In genomic region chr2:28662044-28662443, GRCh38 we compare ENCODE assay signal across 13 cellular contexts.
A peak's percentile ranks its signal among the peaks of the same experiment; 100 is the strongest.
DNase-seq lines count a peak whose midpoint lies in the region; ATAC-seq and TF ChIP-seq lines count a peak whose summit lies in the region.
"Had no signal": no experiment of that assay in that cellular context is flagged by ENCODE, and none has a peak within 500 bp of the region (broad histone marks: within the 10 kb centered on the region; RNA-seq: fewer than 3 reads in every experiment).

No MANE protein-coding gene starts in this region.

- DNase-seq in HuH-7 (ENCODE audit: low spot score) (peak; percentile 30), breast epithelium (ENCODE audit: low spot score in 2 of 2) (no peak), mesenchymal stem cell (peak; percentile 10), thoracic aorta (ENCODE audit: low spot score) (no peak), progenitor cell of endocrine pancreas (ENCODE audit: low spot score, unreplicated experiment) (no peak), C1 segment of cervical spinal cord (lab: John Stamatoyannopoulos, UW) (no peak)
- DNase-seq in activated effector memory CD4-positive, alpha-beta T cell treated with Interleukin-2 at 50 U/mL for 16 hours, result no peak
- DNase-seq in T-helper 2 cell treated with Interferon-gamma antibody and Interleukin-4, amounts not matched to agents 5 μg/mL and 100 μg/mL, for 36 hours (ENCODE audit: low spot score), result no peak
- DNase-seq: activated CD8-positive, alpha-beta T cell treated with anti-CD3 and anti-CD28 coated beads for 36 hours; endodermal cell; NCI-H524 treated with DMSO at 0.1 percent for 48 hours had no signal

- H3K9me3 ChIP-seq in breast epithelium, result no peaks in the 10 kb centered on the region
- no peaks in the 10 kb centered on the region for H3K9me3 ChIP-seq in mesenchymal stem cell (ENCODE audit: control insufficient read depth, low read length)
- no peaks in the 10 kb centered on the region for H3K9me3 ChIP-seq in thoracic aorta
- H3K9me3 ChIP-seq: neutrophil had no signal

- no peaks in the 10 kb centered on the region for H3K9me3 Mint-ChIP-seq in progenitor cell of endocrine pancreas (ENCODE audit: low read depth)
- H3K9me3 Mint-ChIP-seq in T-helper 2 cell treated with Interferon-gamma antibody and Interleukin-4, amounts not matched to agents 5 μg/mL and 100 μg/mL, for 36 hours, result peaks cover under 1% of the 10 kb centered on the region

- H2AFZ ChIP-seq in mesenchymal stem cell (ENCODE audit: low read depth, low read length), result no peak overlapping the region

- no peak overlapping the region for H3K9ac ChIP-seq in mesenchymal stem cell (ENCODE audit: low read length)

- H2BK120ac ChIP-seq in mesenchymal stem cell (ENCODE audit: low read depth, low read length), result peak overlapping the region; percentile 77

- no peak overlapping the region for H3K27ac Mint-ChIP-seq in progenitor cell of endocrine pancreas
- H3K27ac Mint-ChIP-seq in T-helper 2 cell treated with Interferon-gamma antibody and Interleukin-4, amounts not matched to agents 5 μg/mL and 100 μg/mL, for 36 hours, result no peak overlapping the region
- H3K27ac Mint-ChIP-seq: activated CD8-positive, alpha-beta T cell treated with anti-CD3 and anti-CD28 coated beads for 36 hours; activated naive CD8-positive, alpha-beta T cell; endodermal cell had no signal

- H2BK12ac ChIP-seq in mesenchymal stem cell (ENCODE audit: low read length in 2 of 2), result peak overlapping the region; percentile 40 to 49

- no peak for TF ChIP-seq POLR2A in breast epithelium (IDR thresholded peaks at IDR 0.05)

- H3K4me2 ChIP-seq in mesenchymal stem cell (ENCODE audit: low read length, poor library complexity, severe bottlenecking), result no peak overlapping the region

- H3K4me3 ChIP-seq in breast epithelium, result no peak overlapping the region
- no peak overlapping the region for H3K4me3 ChIP-seq in mesenchymal stem cell (ENCODE audit: insufficient read depth in 1 of 2, low read depth in 1 of 2, low read length in 2 of 2)
- H3K4me3 ChIP-seq in thoracic aorta, result peak overlapping the region; percentile 50

- H3K36me3 Mint-ChIP-seq in progenitor cell of endocrine pancreas (ENCODE audit: insufficient read depth), result no peaks in the 10 kb centered on the region
- H3K36me3 Mint-ChIP-seq in T-helper 2 cell treated with Interferon-gamma antibody and Interleukin-4, amounts not matched to agents 5 μg/mL and 100 μg/mL, for 36 hours (ENCODE audit: low read depth), result no peaks in the 10 kb centered on the region
- H3K36me3 Mint-ChIP-seq: activated naive CD8-positive, alpha-beta T cell had no signal

- peak overlapping the region; percentile 25 to 87 for H3K18ac ChIP-seq in mesenchymal stem cell (ENCODE audit: low read depth in 1 of 2, low read length in 2 of 2)

- H4K8ac ChIP-seq in mesenchymal stem cell (ENCODE audit: low read length), result peak overlapping the region; percentile 52

- no peak overlapping the region for H2BK5ac ChIP-seq in mesenchymal stem cell (ENCODE audit: low read depth, low read length, poor library complexity, severe bottlenecking)

- peak overlapping the region; percentile 64 for H4K91ac ChIP-seq in mesenchymal stem cell (ENCODE audit: low read length)

- intact Hi-C loops in breast epithelium (cut with DNase I; ENCODE audit: low total_unique reads), result no loop called here

- H3K79me1 ChIP-seq in mesenchymal stem cell (replicated peaks; ENCODE audit: low read length, poor library complexity, severe bottlenecking), result no peaks in the 10 kb centered on the region

- no peak overlapping the region for H3K4me3 Mint-ChIP-seq in progenitor cell of endocrine pancreas (ENCODE audit: low read depth)
- no peak overlapping the region for H3K4me3 Mint-ChIP-seq in T-helper 2 cell treated with Interferon-gamma antibody and Interleukin-4, amounts not matched to agents 5 μg/mL and 100 μg/mL, for 36 hours
- H3K4me3 Mint-ChIP-seq: activated CD8-positive, alpha-beta T cell treated with anti-CD3 and anti-CD28 coated beads for 36 hours; activated naive CD8-positive, alpha-beta T cell; endodermal cell had no signal

- peaks cover 19% of the 10 kb centered on the region for H3K4me1 Mint-ChIP-seq in progenitor cell of endocrine pancreas (ENCODE audit: low read depth)
- H3K4me1 Mint-ChIP-seq in T-helper 2 cell treated with Interferon-gamma antibody and Interleukin-4, amounts not matched to agents 5 μg/mL and 100 μg/mL, for 36 hours (ENCODE audit: low read depth), result peaks cover 6% of the 10 kb centered on the region
- H3K4me1 Mint-ChIP-seq: endodermal cell had no signal

- no peaks in the 10 kb centered on the region for H3K27me3 Mint-ChIP-seq in progenitor cell of endocrine pancreas
- no peaks in the 10 kb centered on the region for H3K27me3 Mint-ChIP-seq in T-helper 2 cell treated with Interferon-gamma antibody and Interleukin-4, amounts not matched to agents 5 μg/mL and 100 μg/mL, for 36 hours (ENCODE audit: low read depth)
- H3K27me3 Mint-ChIP-seq: activated CD8-positive, alpha-beta T cell treated with anti-CD3 and anti-CD28 coated beads for 36 hours; activated naive CD8-positive, alpha-beta T cell had no signal

- H3K4me1 ChIP-seq in breast epithelium (peaks cover 0 to 19% of the 10 kb centered on the region in 2 donors), mesenchymal stem cell (ENCODE audit: control insufficient read depth, insufficient read depth, low read depth, low read length) (peaks cover 26% of the 10 kb centered on the region), thoracic aorta (ENCODE audit: control insufficient read depth in 1 of 2, low read depth in 2 of 2) (peaks cover 27 to 82% of the 10 kb centered on the region in 2 donors)

- H3K27me3 ChIP-seq in breast epithelium, result no peaks in the 10 kb centered on the region
- H3K27me3 ChIP-seq in mesenchymal stem cell (ENCODE audit: control insufficient read depth in 1 of 2, insufficient read depth in 1 of 2, low read length in 2 of 2), result no peaks in the 10 kb centered on the region
- H3K27me3 ChIP-seq in thoracic aorta (replicated peaks; ENCODE audit: insufficient read depth), result no peaks in the 10 kb centered on the region
- H3K27me3 ChIP-seq: neutrophil had no signal

- 100% methylated on average over 1 of the region's 1 CpG for WGBS in mesenchymal stem cell

- H3K4ac ChIP-seq in mesenchymal stem cell (ENCODE audit: low read depth in 1 of 2, low read length in 2 of 2), result peak overlapping the region; percentile 69 to 92

- no peak overlapping the region for H3K14ac ChIP-seq in mesenchymal stem cell (ENCODE audit: low read length in 2 of 2)

- ATAC-seq in thoracic aorta (ENCODE audit: insufficient number of reproducible peaks, low FRiP score, low read depth), result no peak
- ATAC-seq: activated CD8-positive, alpha-beta T cell treated with anti-CD3 and anti-CD28 coated beads for 36 hours had no signal

- H2AK5ac ChIP-seq in mesenchymal stem cell (ENCODE audit: low read length, severe bottlenecking), result peak overlapping the region; percentile 67

- H3K23ac ChIP-seq in mesenchymal stem cell (ENCODE audit: low read length in 2 of 2), result no peak overlapping the region

- TF ChIP-seq CTCF in breast epithelium (IDR thresholded peaks at IDR 0.05) (no peak), thoracic aorta (IDR thresholded peaks at IDR 0.05) (no peak), progenitor cell of endocrine pancreas (IDR thresholded peaks at IDR 0.05; ENCODE audit: unreplicated experiment) (no peak)

- H3K36me3 ChIP-seq in breast epithelium (no peaks in the 10 kb centered on the region), mesenchymal stem cell (ENCODE audit: control insufficient read depth in 1 of 2, insufficient read depth in 2 of 2, low read depth in 1 of 2, low read length in 2 of 2) (no peaks in the 10 kb centered on the region), thoracic aorta (no peaks in the 10 kb centered on the region)
- H3K36me3 ChIP-seq: neutrophil had no signal

- H2BK15ac ChIP-seq in mesenchymal stem cell (ENCODE audit: low read depth, poor library complexity, severe bottlenecking), result no peak overlapping the region

- peak overlapping the region; percentile 64 to 71 for H3K27ac ChIP-seq in breast epithelium
- peak overlapping the region; percentile 82 for H3K27ac ChIP-seq in mesenchymal stem cell (ENCODE audit: low read length, poor library complexity, severe bottlenecking)
- H3K27ac ChIP-seq in thoracic aorta, result peak overlapping the region; percentile 94 to 96
- H3K27ac ChIP-seq: neutrophil had no signal

Comparison
In these comparisons a context has a peak if more than half of its experiments do, and no peak if none do; other contexts are left out.
1. DNase-seq: peak in HuH-7 (single experiment) and mesenchymal stem cell (single experiment); none in breast epithelium (0 of 2), thoracic aorta (single experiment), progenitor cell of endocrine pancreas (single experiment), C1 segment of cervical spinal cord (0 of 14), activated effector memory CD4-positive, alpha-beta T cell treated with Interleukin-2 at 50 U/mL for 16 hours (single experiment) and T-helper 2 cell treated with Interferon-gamma antibody and Interleukin-4, amounts not matched to agents 5 μg/mL and 100 μg/mL, for 36 hours (single experiment).
2. Peak in every context shown above with its lines, with median percentiles within 50 percentile points of each other: H3K27ac ChIP-seq.